ENCODE assay signal across 20 cellular contexts in genomic region chr6:11779308-11780096, GRCh38. TPM values are rescaled to one million over a fixed set of nuclear protein-coding genes. Genes with fewer than 3 reads are reported as not detected.
A peak's percentile ranks its signal among the peaks of the same experiment; 100 is the strongest.
DNase-seq lines count a peak whose midpoint lies in the region; ATAC-seq, FAIRE-seq and TF ChIP-seq lines count a peak whose summit lies in the region.
"Had no signal": no experiment of that assay in that cellular context is flagged by ENCODE, and none has a peak within 500 bp of the region (broad histone marks: within the 10 kb centered on the region; RNA-seq: fewer than 3 reads in every experiment).

No MANE protein-coding gene starts in this region.

- no peak for FAIRE-seq in astrocyte (lab: Jason Lieb, UNC)
- FAIRE-seq in GM12891 (lab: Jason Lieb, UNC), result no peak

- H3K9me3 ChIP-seq in GM23248 (ENCODE audit: low read depth), result no peaks in the 10 kb centered on the region
- no peaks in the 10 kb centered on the region for H3K9me3 ChIP-seq in astrocyte (ENCODE audit: insufficient read depth, low read depth, low read length)
- H3K9me3 ChIP-seq: neutrophil, testis had no signal

- H3F3A ChIP-seq in GM23248 (ENCODE audit: insufficient read depth), result no peaks in the 10 kb centered on the region

- H3K27ac ChIP-seq in GM23248, result no peak overlapping the region
- H3K27ac ChIP-seq in astrocyte (ENCODE audit: low read depth, low read length), result no peak overlapping the region
- H3K27ac ChIP-seq: neutrophil, testis had no signal

- ATAC-seq in HG03196 (IDR thresholded peaks at IDR 0.05; ENCODE audit: unreplicated experiment), result no peak
- no peak for ATAC-seq in HG03097 (IDR thresholded peaks at IDR 0.05; ENCODE audit: low FRiP score, unreplicated experiment)

- no peak overlapping the region for H3K4me3 Mint-ChIP-seq in astrocyte (ENCODE audit: unreplicated experiment)
- H3K4me3 Mint-ChIP-seq: HFFc6 had no signal

- H3K4me2 ChIP-seq in GM23248 (ENCODE audit: unreplicated experiment), result no peak overlapping the region
- H3K4me2 ChIP-seq in astrocyte (ENCODE audit: low read length), result no peak overlapping the region

- no peaks in the 10 kb centered on the region for H3K79me2 ChIP-seq in GM23248 (ENCODE audit: insufficient read depth)
- H3K79me2 ChIP-seq in astrocyte (ENCODE audit: insufficient read depth, low read length), result no peaks in the 10 kb centered on the region

- H3K4me1 ChIP-seq in GM23248 (ENCODE audit: insufficient read depth), result no peaks in the 10 kb centered on the region
- no peaks in the 10 kb centered on the region for H3K4me1 ChIP-seq in astrocyte (ENCODE audit: insufficient read depth, low read length)

- H3K27ac Mint-ChIP-seq in astrocyte (ENCODE audit: unreplicated experiment), result no peak overlapping the region
- H3K27ac Mint-ChIP-seq: HFFc6 had no signal

- H3K9me3 Mint-ChIP-seq in astrocyte (ENCODE audit: unreplicated experiment), result peaks cover 11% of the 10 kb centered on the region
- H3K9me3 Mint-ChIP-seq: HFFc6 had no signal

- H3K9ac ChIP-seq in GM23248, result no peak overlapping the region
- no peak overlapping the region for H3K9ac ChIP-seq in astrocyte (ENCODE audit: low read length)

- 78 to 84% methylated on average over 6 of the region's 6 CpGs for WGBS in GM23248 (ENCODE audit: low coverage in 1 of 2, low lambda C conversion rate in 2 of 2, missing lambda C conversion rate in 2 of 2), 2 experiments

- DNase-seq in GM23248 (peak; percentile 22), astrocyte (ENCODE audit: low read depth) (peak; percentile 29), kidney tubule cell (ENCODE audit: low spot score) (peak; percentile 25), retinal pigment epithelial cell (ENCODE audit: low read depth) (peak; percentile 95), NCI-H748 (lab: John Stamatoyannopoulos, UW; ENCODE audit: unreplicated experiment) (no peak), GM12891 (ENCODE audit: insufficient read length, low spot score) (no peak)
- DNase-seq: activated CD4-positive, alpha-beta T cell treated with anti-CD3 and anti-CD28 coated beads, Interleukin-2, amount 50 U/mL, for 1 hour; activated T-cell treated with anti-CD3 and anti-CD28 coated beads, Interleukin-2, amount 50 U/mL, for 48 hours; DMS153; HFFc6; NCI-H2107; NK-92 treated with Interleukin-12 subunit alpha and Interleukin-12 subunit beta, amount 100 ng/mL, for 24 hours; SHP77 treated with DMSO at 0.1 percent for 48 hours; stimulated activated CD4-positive, alpha-beta T cell treated with anti-CD3 and anti-CD28 coated beads, Interleukin-15, amount 100 ng/mL, for 24 hours; T1000; testis had no signal

- H3K36me3 ChIP-seq in GM23248 (ENCODE audit: low read depth) (no peaks in the 10 kb centered on the region), astrocyte (ENCODE audit: insufficient read depth, low read length) (no peaks in the 10 kb centered on the region)
- H3K36me3 ChIP-seq: neutrophil had no signal

- no peaks in the 10 kb centered on the region for H3K27me3 ChIP-seq in GM23248 (replicated peaks; ENCODE audit: insufficient read depth)
- no peaks in the 10 kb centered on the region for H3K27me3 ChIP-seq in astrocyte (ENCODE audit: insufficient read depth, low read length)
- H3K27me3 ChIP-seq: neutrophil, testis had no signal

- H4K20me1 ChIP-seq in GM23248 (ENCODE audit: insufficient read depth) (no peaks in the 10 kb centered on the region), astrocyte (ENCODE audit: insufficient read depth, low read length) (no peaks in the 10 kb centered on the region)

- H2AFZ ChIP-seq in GM23248, result no peak overlapping the region; the same call in 1 of the 2 replicates
- no peak overlapping the region for H2AFZ ChIP-seq in astrocyte (ENCODE audit: low read depth, low read length)

- H3K27me3 Mint-ChIP-seq in astrocyte (ENCODE audit: low read depth, unreplicated experiment), result no peaks in the 10 kb centered on the region

- no peaks in the 10 kb centered on the region for H3K36me3 Mint-ChIP-seq in astrocyte (ENCODE audit: low read depth, unreplicated experiment)

- no peaks in the 10 kb centered on the region for H3K9me2 ChIP-seq in GM23248 (ENCODE audit: insufficient read depth)

- in situ Hi-C loops in GM23248 (cut with MboI), result no loop called here

- TF ChIP-seq CTCF in astrocyte (IDR thresholded peaks at IDR 0.05; ENCODE audit: insufficient read depth, low read depth, low read length) (no peak), retinal pigment epithelial cell (conservative IDR thresholded peaks at IDR 0.05; ENCODE audit: low read depth, low read length) (no peak)

- H3K4me3 ChIP-seq in GM23248, result no peak overlapping the region
- no peak overlapping the region for H3K4me3 ChIP-seq in astrocyte (ENCODE audit: insufficient read depth, low read depth, low read length)
- peak overlapping the region; percentile 58 for H3K4me3 ChIP-seq in retinal pigment epithelial cell (ENCODE audit: low read length)
- H3K4me3 ChIP-seq: lung, testis had no signal

- H3K4me1 Mint-ChIP-seq in astrocyte (ENCODE audit: low read depth, unreplicated experiment), result peaks cover 3% of the 10 kb centered on the region

- no peak for TF ChIP-seq POLR2A in GM12891 (IDR thresholded peaks at IDR 0.05; ENCODE audit: low read depth, low read length)

TF ChIP-seq in GM12891, 5 proteins besides CTCF, POLR2A, EP300 and RAD21:
- no peak for TF ChIP-seq POLR2AphosphoS5 (IDR thresholded peaks at IDR 0.05; ENCODE audit: low read depth, low read length)
- TF ChIP-seq PAX5 (IDR thresholded peaks at IDR 0.05; ENCODE audit: insufficient read depth, low read length, severe bottlenecking), result no peak
- no peak for TF ChIP-seq TAF1 (IDR thresholded peaks at IDR 0.05; ENCODE audit: low read depth, low read length)
- TF ChIP-seq SPI1 (IDR thresholded peaks at IDR 0.05; ENCODE audit: low read depth, low read length), result no peak
- no peak for TF ChIP-seq POU2F2 (IDR thresholded peaks at IDR 0.05; ENCODE audit: low read depth, low read length)

RNA-seq across cellular contexts. Expression of gene ADTRP, which starts 0.9 kb away (rescaled TPM):
- total RNA-seq in GM23248 (2014; rRNA removed; shearing (Covaris generic)), result 0.63 and 1.3 TPM in 2 replicates
- 2.6 and 3.4 TPM in 2 replicates for polyA plus RNA-seq in GM23248 (2016; fragmentation: Nextera tagmentation; extraction: Ambion mirVana)
- 0.58 and 0.68 TPM in 2 replicates for total RNA-seq in astrocyte
- polyA plus RNA-seq in GM12891 (2012; ENCODE audit: low read depth, missing spikeins), result 5.0 TPM

Comparison
In these comparisons a context has a peak if more than half of its experiments do, and no peak if none do; other contexts are left out.
1. DNase-seq: peak in GM23248 (single experiment), astrocyte (single experiment), kidney tubule cell (single experiment) and retinal pigment epithelial cell (single experiment); none in NCI-H748 (single experiment) and GM12891 (single experiment).